In the genomic region with DNA sequence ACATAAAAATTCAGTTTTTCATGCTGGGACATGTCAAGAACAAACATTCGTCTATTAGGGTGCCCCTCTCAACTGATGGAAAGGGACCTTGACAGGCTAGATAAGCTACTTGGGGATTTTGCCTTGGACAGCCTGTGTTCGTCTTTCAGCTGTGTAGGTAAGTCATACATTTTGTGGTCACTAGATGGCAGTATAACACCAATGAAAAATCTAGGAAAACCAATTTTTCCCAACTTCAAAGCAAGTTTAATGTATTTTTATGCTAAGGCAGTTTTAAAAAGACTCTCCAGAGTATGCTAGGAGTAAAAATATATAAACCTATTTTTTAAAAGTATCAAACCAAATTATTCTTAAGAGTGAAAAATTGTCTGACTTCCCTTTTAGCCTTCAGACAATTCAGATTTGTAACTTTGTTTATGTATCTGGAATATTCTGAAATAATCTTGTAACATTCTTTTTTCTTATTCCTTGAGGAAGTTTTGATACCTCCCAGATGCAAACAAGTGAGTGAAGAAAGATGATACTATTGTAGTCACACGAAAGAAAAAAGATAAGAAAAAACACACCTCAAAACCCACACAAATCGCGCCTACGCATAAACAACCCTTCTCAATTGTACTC, we compare ENCODE assay signal across 8 cellular contexts.
DNase-seq lines count a peak whose midpoint lies in the region; ATAC-seq and TF ChIP-seq lines count a peak whose summit lies in the region.

No MANE protein-coding gene starts in this region.

- H3K36me3 ChIP-seq in WERI-Rb-1 = no peaks in the 10 kb centered on the region

- peak; percentile 45; the same call in 1 of the 2 replicates for TF ChIP-seq CTCF in WERI-Rb-1 (IDR thresholded peaks at IDR 0.05; ENCODE audit: low read depth, low read length)

- DNase-seq in DMS 273 (lab: John Stamatoyannopoulos, UW; ENCODE audit: unreplicated experiment) (peak; percentile 66), DMS 273 treated with DMSO at 0.1 percent for 48 hours (lab: John Stamatoyannopoulos, UW) (no peak), M059J (ENCODE audit: low read depth) (peak; percentile 48), WERI-Rb-1 (peak; percentile 35), glomerular visceral epithelial cell (ENCODE audit: extremely low spot score) (peak; percentile 66), retina (peak; percentile 66)

- peak; percentile 61 for ATAC-seq in GM21717 (IDR thresholded peaks at IDR 0.05; ENCODE audit: unreplicated experiment)
- ATAC-seq in GM21515 (IDR thresholded peaks at IDR 0.05; ENCODE audit: unreplicated experiment) = no peak

- H3K27me3 ChIP-seq in WERI-Rb-1 (ENCODE audit: insufficient read depth, low read depth, severe bottlenecking) = no peaks in the 10 kb centered on the region

- no peaks in the 10 kb centered on the region for H3K9me3 ChIP-seq in WERI-Rb-1 (ENCODE audit: severe bottlenecking)

- H3K4me3 ChIP-seq in WERI-Rb-1 (ENCODE audit: low read depth, low read length) = no peak overlapping the region

- no peak overlapping the region for H3K27ac ChIP-seq in WERI-Rb-1
